ENCODE assay signal across 8 cellular contexts in the genomic region with DNA sequence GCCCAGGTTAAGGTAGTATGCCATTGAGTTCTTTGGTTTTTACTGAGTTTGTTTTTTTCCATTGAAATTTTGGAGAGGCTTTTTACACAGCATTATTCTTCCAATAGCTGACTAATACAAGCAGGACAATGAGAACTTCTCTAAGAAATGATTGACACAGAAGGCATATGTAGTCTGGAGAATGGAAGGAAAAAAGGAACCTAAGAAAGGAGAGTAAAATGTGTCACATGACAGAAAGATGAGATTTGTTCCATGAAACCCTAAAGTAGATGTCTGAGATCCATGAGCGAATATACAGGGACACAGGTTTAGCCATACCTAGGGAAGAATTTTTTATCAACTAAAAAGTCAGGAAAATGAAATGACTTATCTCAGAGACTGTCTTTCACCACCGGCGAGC.
"Had no signal": no experiment of that assay in that cellular context is flagged by ENCODE, and none has a peak within 500 bp of the region (broad histone marks: within the 10 kb centered on the region; RNA-seq: fewer than 3 reads in every experiment).

No MANE protein-coding gene starts in this region.

- ATAC-seq: GM12878 had no signal

- FAIRE-seq: G401.6, GM12878, GM12891, GM12892, GM18507, GM19239 had no signal

- DNase-seq: GDM1, GF-D8 had no signal

- H3K4me3 ChIP-seq: GM12878 had no signal
